8 cellular contexts compared by ENCODE assay signal in the genomic region with DNA sequence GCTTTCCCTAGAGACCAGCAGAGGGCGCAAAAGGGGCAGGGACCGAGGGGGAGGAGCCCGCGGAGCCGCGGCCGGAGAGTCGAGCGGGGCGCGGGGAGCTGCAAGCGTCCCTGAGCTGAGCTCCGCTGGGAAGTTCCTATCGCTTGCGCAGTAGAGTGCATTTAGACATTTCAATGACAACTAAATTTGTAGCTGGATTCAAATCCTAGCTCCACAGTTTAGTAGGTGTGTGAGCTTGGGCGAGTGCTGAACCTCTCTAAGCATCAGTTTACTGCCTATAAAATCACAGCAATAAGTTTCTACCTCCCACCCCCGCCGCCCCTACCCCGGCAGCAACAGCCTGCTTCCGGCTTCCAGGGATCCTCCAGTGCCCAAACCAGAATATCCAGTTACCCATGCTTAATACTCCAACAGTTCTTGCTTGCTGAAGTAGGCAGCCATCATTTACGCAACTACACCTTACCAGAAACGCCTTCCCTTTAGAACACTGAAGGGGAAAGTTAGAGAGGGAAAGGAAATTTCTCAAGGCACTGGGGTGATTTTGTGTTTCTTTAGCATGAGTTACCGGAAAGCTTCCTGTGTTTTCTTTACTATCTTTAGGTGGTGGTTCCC. TPM values are rescaled to one million over a fixed set of nuclear protein-coding genes. Genes with fewer than 3 reads are reported as not detected.
DNase-seq lines count a peak whose midpoint lies in the region; ATAC-seq and TF ChIP-seq lines count a peak whose summit lies in the region.

No MANE protein-coding gene starts in this region.

- ATAC-seq in HG02623 (IDR thresholded peaks at IDR 0.05; ENCODE audit: unreplicated experiment) (peak; percentile 66), heart left ventricle (peak; percentile 83 to 91 (median 90))

- H3K9me3 ChIP-seq in heart left ventricle (no peaks in the 10 kb centered on the region), transverse colon (no peaks in the 10 kb centered on the region)

- TF ChIP-seq CTCF in heart left ventricle (IDR thresholded peaks at IDR 0.05) (peak in 11 of 12 donors; percentile 92 to 99 (median 96)), transverse colon (IDR thresholded peaks at IDR 0.05) (peak; percentile 91 to 97 (median 97))

- H3K4me1 ChIP-seq in heart left ventricle = peaks cover 0 to 59% (median 18%) of the 10 kb centered on the region in 12 donors
- peaks cover 7 to 32% (median 18%) of the 10 kb centered on the region in 4 donors for H3K4me1 ChIP-seq in transverse colon

- 5 to 7% (median 5%) methylated on average over 22 to 23 of the region's 23 CpGs for WGBS in heart left ventricle, 4 donors
- WGBS in transverse colon (ENCODE audit: low coverage in 1 of 2), 2 donors = 4 to 30% methylated on average over 2 to 22 of the region's 23 CpGs

- TF ChIP-seq EP300 in transverse colon (IDR thresholded peaks at IDR 0.05; ENCODE audit: low read depth) = no peak

- DNase-seq in GDM1 (lab: John Stamatoyannopoulos, UW) (peak; percentile 50), NCI-H1105 (lab: John Stamatoyannopoulos, UW) (peak; percentile 88), SW480 (ENCODE audit: low spot score) (peak; percentile 78), heart left ventricle (peak; percentile 84 to 92 (median 88)), pons (ENCODE audit: low spot score) (peak; percentile 69), transverse colon (peak; percentile 87)
- peak; percentile 51 for DNase-seq in activated naive CD8-positive, alpha-beta T cell treated with anti-CD3 and anti-CD28 coated beads, Interleukin-2, amount 50 U/mL, for 16 hours (ENCODE audit: low read depth, low spot score)

- in situ Hi-C loops in transverse colon (cut with MboI; ENCODE audit: low pct_ligation_motif_present in 1 of 4, low pct_unique_long_range_greater_than_20kb in 1 of 4, low sequenced_read_pairs in 3 of 4) = loop anchor here in 1 of 4 donors (10.0 kb wide), 1 partner anchor 551 kb away; no protein-coding TSS in a partner anchor

- peaks cover 0 to 10% (median 0%) of the 10 kb centered on the region in 9 donors for H3K36me3 ChIP-seq in heart left ventricle
- no peaks in the 10 kb centered on the region for H3K36me3 ChIP-seq in transverse colon

- peak overlapping the region in 6 of 12 donors; percentile 7 to 68 (median 42) for H3K27ac ChIP-seq in heart left ventricle
- peak overlapping the region; percentile 60 to 79 (median 74) for H3K27ac ChIP-seq in transverse colon

- H3K27me3 ChIP-seq in heart left ventricle (no peaks in the 10 kb centered on the region), transverse colon (no peaks in the 10 kb centered on the region)

- TF ChIP-seq POLR2A in heart left ventricle (IDR thresholded peaks at IDR 0.05) (no peak), transverse colon (IDR thresholded peaks at IDR 0.05) (no peak)

- intact Hi-C loops in heart left ventricle (cut with DNase I) = loop anchor here (2.0 to 10.0 kb wide), 9 partner anchors 65 to 553 kb away; a partner anchor contains a TSS
- intact Hi-C loops in transverse colon (cut with DNase I; ENCODE audit: low total_unique reads) = no loop called here

- peak overlapping the region in 10 of 12 donors; percentile 23 to 55 (median 43) for H3K4me3 ChIP-seq in heart left ventricle
- peak overlapping the region; percentile 16 to 47 (median 26) for H3K4me3 ChIP-seq in transverse colon

RNA-seq across cellular contexts. Expression of a gene that starts 9.1 kb away (rescaled TPM):
- total RNA-seq in heart left ventricle (1 to 10 TPM in 7 of 9 donors, under 1 TPM in 2; 0.25 to 9.0 (median 2.0) TPM), transverse colon (1 to 10 TPM in 3 of 4 donors, not detected in 1; 1.9 to 9.4 (median 3.8) TPM)
- polyA plus RNA-seq in heart left ventricle = under 1 TPM; 0.50 to 0.72 TPM
